ENCODE assay signal across 9 cellular contexts in the genomic region with DNA sequence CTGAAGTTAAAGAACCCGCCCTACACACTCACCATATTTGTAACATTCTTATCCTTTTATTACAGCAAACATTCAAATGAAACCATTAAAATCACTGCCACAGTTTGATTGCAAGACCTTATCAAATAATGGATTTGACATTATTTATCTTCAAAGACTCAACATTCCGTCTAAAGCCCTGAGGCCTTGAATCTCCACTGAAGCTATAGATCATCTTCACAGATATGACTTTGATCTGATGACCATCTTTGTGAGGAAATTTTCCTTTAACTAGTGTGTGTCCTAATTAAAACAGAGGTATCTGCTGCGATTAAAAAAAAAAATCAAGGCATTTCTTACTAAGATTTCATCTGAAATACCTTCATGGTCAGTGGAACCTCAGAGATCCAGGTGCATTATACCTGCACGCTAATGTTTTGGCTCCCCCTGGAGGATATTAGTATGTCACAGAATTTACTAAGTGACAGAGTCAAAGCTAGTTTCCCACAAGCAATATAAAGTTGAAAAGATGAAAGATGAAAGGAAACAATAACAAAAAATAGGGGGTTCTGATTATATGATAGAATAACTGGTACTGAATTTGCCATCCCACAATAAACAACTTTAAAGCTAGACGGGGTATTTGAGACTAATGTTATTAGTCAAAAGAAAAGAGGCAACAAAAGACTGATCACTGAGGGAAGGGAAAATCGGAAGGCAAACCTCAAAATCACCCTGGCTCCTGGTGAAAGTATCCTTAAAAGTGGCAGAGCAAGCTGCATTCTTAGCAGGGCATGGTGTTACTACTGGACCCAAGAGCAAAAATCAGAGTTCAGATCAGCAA.
DNase-seq lines count a peak whose midpoint lies in the region; ATAC-seq and TF ChIP-seq lines count a peak whose summit lies in the region.
"Had no signal": no experiment of that assay in that cellular context is flagged by ENCODE, and none has a peak within 500 bp of the region (broad histone marks: within the 10 kb centered on the region; RNA-seq: fewer than 3 reads in every experiment).

No MANE protein-coding gene starts in this region.

- DNase-seq in ACHN: peak; percentile 17
- no peak for DNase-seq in H9
- peak; percentile 65 for DNase-seq in PC-3
- peak; percentile 16 for DNase-seq in iPS-NIHi11 (ENCODE audit: low spot score)
- DNase-seq in DMS79 (lab: John Stamatoyannopoulos, UW): no peak
- no peak for DNase-seq in activated T-cell treated with anti-CD3 and anti-CD28 coated beads, Interleukin-2, amount 50 U/mL, for 4 hours
- DNase-seq: immature natural killer cell had no signal

- WGBS in H9 (ENCODE audit: extremely low coverage, insufficient read length, low lambda C conversion rate): no CpG with 5 or more reads among the region's 6 CpGs

- H3K9me3 ChIP-seq in H9 (ENCODE audit: control insufficient read depth, low read depth, low read length): no peaks in the 10 kb centered on the region
- no peaks in the 10 kb centered on the region for H3K9me3 ChIP-seq in PC-3 (ENCODE audit: low read length)

- H3K36me3 ChIP-seq in PC-3 (ENCODE audit: low read depth, low read length): no peaks in the 10 kb centered on the region

- no peak overlapping the region for H4K5ac ChIP-seq in H9 (ENCODE audit: insufficient read length, low read depth, low read length)

- CTCF ChIA-PET in PC-3 (lab: Charles Lee): interaction anchor here (0.5 kb wide), 1 partner anchor 869 kb away, joined by 3 read pairs; no protein-coding TSS in a partner anchor

- peak; percentile 64 for ATAC-seq in PC-3
- ATAC-seq in GM18511 (IDR thresholded peaks at IDR 0.05; ENCODE audit: unreplicated experiment): no peak
- ATAC-seq in activated T-cell treated with anti-CD3 and anti-CD28 coated beads, Interleukin-2, amount 50 U/mL, for 4 hours: no peak
- ATAC-seq in HG02884 (IDR thresholded peaks at IDR 0.05; ENCODE audit: unreplicated experiment): no peak

- 0 out of 7 replicates have a peak overlapping the region, but pooled peaks of 1 of the 3 experiments have one; percentile 22 for H3K27ac Mint-ChIP-seq in H9
- H3K27ac Mint-ChIP-seq: immature natural killer cell had no signal

- H3K79me2 ChIP-seq in H9 (ENCODE audit: insufficient read depth, low read length): no peaks in the 10 kb centered on the region
- no peaks in the 10 kb centered on the region for H3K79me2 ChIP-seq in PC-3 (ENCODE audit: low read length)

- no peak overlapping the region for H3T11ph ChIP-seq in H9 (ENCODE audit: low read length)

- no peaks in the 10 kb centered on the region for H3K4me1 ChIP-seq in H9 (ENCODE audit: insufficient read depth, low read length)
- H3K4me1 ChIP-seq in PC-3 (ENCODE audit: insufficient read depth, low read length): no peaks in the 10 kb centered on the region

- H4K91ac ChIP-seq in H9 (ENCODE audit: insufficient read length, low read depth, low read length): no peak overlapping the region

- intact Hi-C loops in PC-3 (cut with micrococcal nuclease): loop anchor here (1.0 to 10.0 kb wide), 6 partner anchors 234 to 1473 kb away; partner anchors contain the start of gene NCAM2

- no peaks in the 10 kb centered on the region for H3F3A ChIP-seq in PC-3 (ENCODE audit: low read length, unreplicated experiment)

- H3K9me2 ChIP-seq in PC-3 (replicated peaks; ENCODE audit: low read length): no peaks in the 10 kb centered on the region

- peaks cover 3 to 6% of the 10 kb centered on the region in 2 experiments; a peak in 3 of 4 replicates for H3K4me1 Mint-ChIP-seq in H9
- no peaks in the 10 kb centered on the region for H3K4me1 Mint-ChIP-seq in activated T-cell treated with anti-CD3 and anti-CD28 coated beads, Interleukin-2, amount 50 U/mL, for 4 hours (ENCODE audit: low read depth)
- H3K4me1 Mint-ChIP-seq: immature natural killer cell had no signal

- peaks cover 10% of the 10 kb centered on the region for H3K27me3 Mint-ChIP-seq in H9 (ENCODE audit: low read depth)
- H3K27me3 Mint-ChIP-seq in activated T-cell treated with anti-CD3 and anti-CD28 coated beads, Interleukin-2, amount 50 U/mL, for 4 hours (ENCODE audit: low read depth): no peaks in the 10 kb centered on the region

- no peak overlapping the region for H3K27ac ChIP-seq in H9 (ENCODE audit: insufficient read length, low read depth, low read length)
- no peak overlapping the region for H3K27ac ChIP-seq in PC-3 (ENCODE audit: low read length)

- H3K9ac ChIP-seq in H9 (ENCODE audit: extremely low read depth, insufficient read length, low read length) (no peak overlapping the region), PC-3 (ENCODE audit: low read length) (no peak overlapping the region)

- POLR2A ChIA-PET in PC-3 (lab: Charles Lee; ENCODE audit: unreplicated experiment): no interaction called here

- no peak overlapping the region for H3K14ac ChIP-seq in H9 (ENCODE audit: insufficient read depth, low read length)

- peaks cover 0 to 3% of the 10 kb centered on the region in 2 experiments; a peak in 3 of 5 replicates for H3K9me3 Mint-ChIP-seq in H9
- H3K9me3 Mint-ChIP-seq in activated T-cell treated with anti-CD3 and anti-CD28 coated beads, Interleukin-2, amount 50 U/mL, for 4 hours: no peaks in the 10 kb centered on the region

- peak; percentile 86 for TF ChIP-seq CTCF in H9 (conservative IDR thresholded peaks at IDR 0.05)
- TF ChIP-seq CTCF in PC-3 (conservative IDR thresholded peaks at IDR 0.05; ENCODE audit: low read depth, low read length): peak; percentile 88

- no peak overlapping the region for H3K4me3 Mint-ChIP-seq in H9
- H3K4me3 Mint-ChIP-seq in activated T-cell treated with anti-CD3 and anti-CD28 coated beads, Interleukin-2, amount 50 U/mL, for 4 hours: no peak overlapping the region
- H3K4me3 Mint-ChIP-seq: immature natural killer cell had no signal

- no TSS peak for BruUV-seq in PC-3 (replicated peaks; lab: Mats Ljungman, UMichigan)

- H3K18ac ChIP-seq in H9 (ENCODE audit: insufficient read length, low read depth, low read length): no peak overlapping the region

- H2BK12ac ChIP-seq in H9 (ENCODE audit: insufficient read length, low read depth, low read length): no peak overlapping the region

- H3K23me2 ChIP-seq in H9 (ENCODE audit: insufficient read length, low read depth, low read length, poor library complexity, severe bottlenecking): no peaks in the 10 kb centered on the region

- no peak overlapping the region for H3K4ac ChIP-seq in H9 (ENCODE audit: low read depth, low read length)

- in situ Hi-C loops in ACHN (cut with HindIII; ENCODE audit: low pct_ligation_motif_present, low pct_unique_long_range_greater_than_20kb, low sequenced_read_pairs): no loop called here

- no peak overlapping the region for H3K56ac ChIP-seq in H9 (ENCODE audit: insufficient read length, low read depth, low read length)

- H2AK5ac ChIP-seq in H9 (ENCODE audit: insufficient read length, low read length): no peak overlapping the region

- no peak overlapping the region for H4K8ac ChIP-seq in H9 (replicated peaks; ENCODE audit: insufficient read length, low read depth, low read length)

- H4K20me1 ChIP-seq in H9 (ENCODE audit: control insufficient read depth, insufficient read depth, insufficient read length): no peaks in the 10 kb centered on the region
- H4K20me1 ChIP-seq in PC-3 (ENCODE audit: low read length): no peaks in the 10 kb centered on the region

- H3K4me2 ChIP-seq in H9 (ENCODE audit: insufficient read depth, insufficient read length, low read length): no peak overlapping the region
- peak overlapping the region; percentile 66 for H3K4me2 ChIP-seq in PC-3 (ENCODE audit: low read length)

- H3K4me3 ChIP-seq in PC-3 (ENCODE audit: low read length): peak overlapping the region; percentile 33

- no peaks in the 10 kb centered on the region for H3K79me1 ChIP-seq in H9 (ENCODE audit: insufficient read depth, low read depth, low read length, poor library complexity, severe bottlenecking)

- H2BK120ac ChIP-seq in H9 (ENCODE audit: low read depth, low read length, poor library complexity, severe bottlenecking): no peak overlapping the region

- no peak overlapping the region for H2BK5ac ChIP-seq in H9 (ENCODE audit: insufficient read length, low read length)

- no peak overlapping the region for H2BK20ac ChIP-seq in H9 (ENCODE audit: low read depth, low read length, poor library complexity, severe bottlenecking)

- no peaks in the 10 kb centered on the region; a peak in 1 of 7 replicates for H3K36me3 Mint-ChIP-seq in H9 (ENCODE audit: insufficient read depth in 1 of 3, low read depth in 3 of 3)
- no peaks in the 10 kb centered on the region for H3K36me3 Mint-ChIP-seq in activated T-cell treated with anti-CD3 and anti-CD28 coated beads, Interleukin-2, amount 50 U/mL, for 4 hours (ENCODE audit: insufficient read depth)
- H3K36me3 Mint-ChIP-seq: immature natural killer cell had no signal

- H2AFZ ChIP-seq in H9 (ENCODE audit: low read length): no peak overlapping the region
- peak overlapping the region; percentile 55 for H2AFZ ChIP-seq in PC-3 (ENCODE audit: low read length)

- H3K27me3 ChIP-seq in H9 (ENCODE audit: insufficient read depth, low read length): no peaks in the 10 kb centered on the region
- H3K27me3 ChIP-seq in PC-3 (ENCODE audit: low read length): no peaks in the 10 kb centered on the region

- no peak overlapping the region for H3K23ac ChIP-seq in H9 (ENCODE audit: insufficient read length, low read depth, low read length)

- no peak overlapping the region for H2BK15ac ChIP-seq in H9 (ENCODE audit: low read depth, low read length)

Comparison
In these comparisons a context has a peak if more than half of its experiments do, and no peak if none do; other contexts are left out.
1. DNase-seq: peak in ACHN (single experiment), PC-3 (single experiment) and iPS-NIHi11 (single experiment); none in H9 (single experiment), DMS79 (single experiment) and activated T-cell treated with anti-CD3 and anti-CD28 coated beads, Interleukin-2, amount 50 U/mL, for 4 hours (single experiment).